Comparison of ENCODE assay signal across 1 cellular context in the genomic region with DNA sequence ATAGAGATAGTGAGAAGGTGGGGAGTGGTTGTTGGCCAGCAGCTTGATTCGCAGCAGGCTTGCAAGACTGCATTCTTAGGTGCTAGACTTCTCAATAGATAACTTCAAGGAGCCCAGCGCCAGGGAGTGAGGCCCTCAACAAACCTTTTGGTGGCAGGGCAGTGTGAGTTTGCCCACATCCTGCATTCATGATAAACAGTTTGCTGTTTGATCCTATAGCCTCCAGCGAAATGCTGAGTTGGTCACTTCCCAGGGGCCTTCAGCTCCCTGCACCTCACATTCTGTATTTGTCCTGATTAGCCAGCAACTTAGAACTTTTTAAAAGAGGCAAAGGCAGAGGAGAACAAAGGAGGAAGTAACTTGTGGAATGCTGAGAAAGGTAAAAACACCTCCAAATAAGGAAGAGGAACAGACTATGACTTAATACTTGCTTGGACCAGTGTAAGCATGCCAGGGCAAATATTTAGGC.
TF ChIP-seq lines count a peak whose summit lies in the region.

No MANE protein-coding gene starts in this region.

TF ChIP-seq in H1, 55 proteins besides CTCF, POLR2A, EP300 and RAD21:
- TF ChIP-seq BACH1 (IDR thresholded peaks at IDR 0.05; ENCODE audit: low read length): no peak
- no peak for TF ChIP-seq TCF12 (IDR thresholded peaks at IDR 0.05; ENCODE audit: low read depth, low read length)
- no peak for TF ChIP-seq SAP30 (IDR thresholded peaks at IDR 0.05; ENCODE audit: insufficient read depth, insufficient replicate concordance, low read length)
- TF ChIP-seq SIRT6 (IDR thresholded peaks at IDR 0.05; ENCODE audit: low read length): no peak
- TF ChIP-seq, protein P1, sequence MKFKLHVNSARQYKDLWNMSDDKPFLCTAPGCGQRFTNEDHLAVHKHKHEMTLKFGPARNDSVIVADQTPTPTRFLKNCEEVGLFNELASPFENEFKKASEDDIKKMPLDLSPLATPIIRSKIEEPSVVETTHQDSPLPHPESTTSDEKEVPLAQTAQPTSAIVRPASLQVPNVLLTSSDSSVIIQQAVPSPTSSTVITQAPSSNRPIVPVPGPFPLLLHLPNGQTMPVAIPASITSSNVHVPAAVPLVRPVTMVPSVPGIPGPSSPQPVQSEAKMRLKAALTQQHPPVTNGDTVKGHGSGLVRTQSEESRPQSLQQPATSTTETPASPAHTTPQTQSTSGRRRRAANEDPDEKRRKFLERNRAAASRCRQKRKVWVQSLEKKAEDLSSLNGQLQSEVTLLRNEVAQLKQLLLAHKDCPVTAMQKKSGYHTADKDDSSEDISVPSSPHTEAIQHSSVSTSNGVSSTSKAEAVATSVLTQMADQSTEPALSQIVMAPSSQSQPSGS (IDR thresholded peaks at IDR 0.05; ENCODE audit: low read length): no peak
- TF ChIP-seq SRF (IDR thresholded peaks at IDR 0.05; ENCODE audit: low read depth, low read length): peak; percentile 77
- 0 out of 2 replicates have a peak, but pooled peaks have one; percentile 6 for TF ChIP-seq PHF8 (conservative IDR thresholded peaks at IDR 0.05; ENCODE audit: low read depth, low read length)
- 0 out of 2 replicates have a peak, but pooled peaks have one; percentile 21 for TF ChIP-seq TAF1 (IDR thresholded peaks at IDR 0.05; ENCODE audit: low read depth, low read length)
- no peak for TF ChIP-seq SP1 (IDR thresholded peaks at IDR 0.05; ENCODE audit: low read depth, low read length)
- TF ChIP-seq RFX5 (IDR thresholded peaks at IDR 0.05; ENCODE audit: borderline replicate concordance, low read depth, low read length): no peak
- no peak for TF ChIP-seq CBX5 (IDR thresholded peaks at IDR 0.05; ENCODE audit: low read depth, low read length)
- no peak for TF ChIP-seq POLR2AphosphoS5 (IDR thresholded peaks at IDR 0.05; ENCODE audit: low read depth, low read length)
- no peak for TF ChIP-seq YY1 (IDR thresholded peaks at IDR 0.05; ENCODE audit: low read depth, low read length)
- no peak for TF ChIP-seq CEBPB (IDR thresholded peaks at IDR 0.05; ENCODE audit: low read depth, low read length)
- no peak for TF ChIP-seq RXRA (IDR thresholded peaks at IDR 0.05; ENCODE audit: insufficient read depth, low read depth, low read length)
- no peak for TF ChIP-seq SIN3A (conservative IDR thresholded peaks at IDR 0.05 in 1 of 2, IDR thresholded peaks at IDR 0.05 in 1 of 2; ENCODE audit: low read depth in 1 of 2, low read length in 2 of 2)
- TF ChIP-seq RBBP5 (IDR thresholded peaks at IDR 0.05; ENCODE audit: borderline replicate concordance, low read depth, low read length): no peak
TF ChIP-seq in H1: peak in this region for 3.
